Comparison of ENCODE assay signal across 8 cellular contexts in genomic region chr12:12784911-12785814, GRCh38. TPM values are rescaled to one million over a fixed set of nuclear protein-coding genes. Genes with fewer than 3 reads are reported as not detected.
A peak's percentile ranks its signal among the peaks of the same experiment; 100 is the strongest.
DNase-seq lines count a peak whose midpoint lies in the region; ATAC-seq and TF ChIP-seq lines count a peak whose summit lies in the region.

Gene APOLD1, plus strand, starts transcription at chr12:12785659. Its CDS starts 33 bp downstream, at chr12:12785692.

- peak within 1 kb of the TSS; percentile 81 for H3K4me3 Mint-ChIP-seq in central memory CD8-positive, alpha-beta T cell

- no peak within 1 kb of the TSS for H3K27ac Mint-ChIP-seq in central memory CD8-positive, alpha-beta T cell (ENCODE audit: low read depth)

- peaks cover 16% of the 10 kb centered on the region for H3K4me1 Mint-ChIP-seq in central memory CD8-positive, alpha-beta T cell

- TF ChIP-seq CTCF in 22Rv1 (IDR thresholded peaks at IDR 0.05) (no peak), lower leg skin (IDR thresholded peaks at IDR 0.05) (no peak)

- peak in 1 of 2 donors; percentile 4 for TF ChIP-seq POLR2A in lower leg skin (IDR thresholded peaks at IDR 0.05)

- H3K27me3 Mint-ChIP-seq in central memory CD8-positive, alpha-beta T cell = no peaks in the 10 kb centered on the region

- peaks cover 8% of the 10 kb centered on the region for H3K4me1 ChIP-seq in thymus (ENCODE audit: control insufficient read depth, insufficient read depth, low read length)

- H3K9me3 ChIP-seq in KOPT-K1 (ENCODE audit: insufficient read depth, low read length, poor library complexity, severe bottlenecking) = no peaks in the 10 kb centered on the region
- no peaks in the 10 kb centered on the region for H3K9me3 ChIP-seq in thymus (ENCODE audit: control insufficient read depth)

- DNase-seq in central memory CD8-positive, alpha-beta T cell (ENCODE audit: low spot score in 2 of 2) = no peak
- peak in 1 of 2 donors; percentile 37 for DNase-seq in lower leg skin (ENCODE audit: low spot score in 2 of 2)
- DNase-seq in hypothalamus (lab: John Stamatoyannopoulos, UW) = no peak

- H3K4me3 ChIP-seq in lower leg skin (ENCODE audit: low read depth, poor library complexity, severe bottlenecking) (peak within 1 kb of the TSS; percentile 58), thymus (ENCODE audit: low read length) (peak within 1 kb of the TSS; percentile 56)

- H3K36me3 ChIP-seq in KOPT-K1 (ENCODE audit: insufficient read depth, low read length) = no peaks in the 10 kb centered on the region
- no peaks in the 10 kb centered on the region for H3K36me3 ChIP-seq in thymus (ENCODE audit: control insufficient read depth, insufficient read depth)

- intact Hi-C loops in lower leg skin (cut with DNase I; ENCODE audit: low total_unique reads) = no loop called here

- H3K36me3 Mint-ChIP-seq in central memory CD8-positive, alpha-beta T cell (ENCODE audit: insufficient read depth) = no peaks in the 10 kb centered on the region

- no peak for ATAC-seq in central memory CD8-positive, alpha-beta T cell (replicated peaks; ENCODE audit: extremely low read depth, poor library complexity, severe bottlenecking)
- ATAC-seq in HG02588 (IDR thresholded peaks at IDR 0.05; ENCODE audit: unreplicated experiment) (no peak), HG03139 (IDR thresholded peaks at IDR 0.05; ENCODE audit: unreplicated experiment) (no peak)

- H3K9me3 Mint-ChIP-seq in central memory CD8-positive, alpha-beta T cell = no peaks in the 10 kb centered on the region

- 76 to 81% methylated on average over 14 of the region's 14 CpGs for WGBS in lower leg skin, 2 donors
- 94% methylated on average over 14 of the region's 14 CpGs for WGBS in thymus

- no peaks in the 10 kb centered on the region for H3K27me3 ChIP-seq in thymus (ENCODE audit: control insufficient read depth, insufficient read depth)

- H3K27ac ChIP-seq in 22Rv1 (peak within 1 kb of the TSS; percentile 55), KOPT-K1 (ENCODE audit: low read depth, low read length, poor library complexity, severe bottlenecking) (peak within 1 kb of the TSS; percentile 78), thymus (ENCODE audit: low read depth) (no peak within 1 kb of the TSS)

RNA-seq across cellular contexts. Expression of gene APOLD1, which starts in this region (rescaled TPM):
- total RNA-seq in lower leg skin = 10 to 100 TPM; 26.1 to 89.7 (median 34.7) TPM
- 13.9 TPM for polyA plus RNA-seq in thymus
